Comparison of ENCODE assay signal across 1 cellular context in genomic region chr5:122165574-122166021, GRCh38.
TF ChIP-seq lines count a peak whose summit lies in the region.

No MANE protein-coding gene starts in this region.

TF ChIP-seq in K562, 482 proteins besides CTCF, POLR2A, EP300 and RAD21 (continued from another document):
- TF ChIP-seq AFF1 (IDR thresholded peaks at IDR 0.05; ENCODE audit: low read depth in 1 of 2, partially characterized antibody in 2 of 2), result no peak
- no peak for TF ChIP-seq KHSRP (IDR thresholded peaks at IDR 0.05)
- TF ChIP-seq NR4A1 (CRISPR knock-in tag; IDR thresholded peaks at IDR 0.05), result no peak
- TF ChIP-seq NR4A1 (tag; IDR thresholded peaks at IDR 0.05), result no peak
- TF ChIP-seq FOS (IDR thresholded peaks at IDR 0.05; ENCODE audit: extremely low read depth, insufficient read length), result no peak
- no peak for TF ChIP-seq ESRRB (CRISPR knock-in tag; IDR thresholded peaks at IDR 0.05; ENCODE audit: borderline replicate concordance)
- TF ChIP-seq ATF3 (IDR thresholded peaks at IDR 0.05), result peak; percentile 83
- no peak for TF ChIP-seq ATF3 (CRISPR knock-in tag; conservative IDR thresholded peaks at IDR 0.05)
- no peak for TF ChIP-seq CEBPG (CRISPR knock-in tag; IDR thresholded peaks at IDR 0.05)
- peak; percentile 83 to 85 for TF ChIP-seq CEBPG (tag; conservative IDR thresholded peaks at IDR 0.05 in 1 of 2, IDR thresholded peaks at IDR 0.05 in 1 of 2)
- no peak for TF ChIP-seq SIN3A (IDR thresholded peaks at IDR 0.05; ENCODE audit: borderline replicate concordance in 2 of 2, control insufficient read depth in 1 of 2, low read depth in 2 of 2, low read length in 2 of 2)
- TF ChIP-seq ATF4 (CRISPR knock-in tag; IDR thresholded peaks at IDR 0.05), result no peak
- TF ChIP-seq JUNB (CRISPR knock-in tag; conservative IDR thresholded peaks at IDR 0.05), result no peak
- TF ChIP-seq ZBTB43 (CRISPR knock-in tag; IDR thresholded peaks at IDR 0.05), result no peak
- no peak for TF ChIP-seq HNRNPL (IDR thresholded peaks at IDR 0.05; ENCODE audit: low read depth, low read length)
- peak; percentile 62 to 63; a peak in 2 of 4 replicates for TF ChIP-seq TRIM24 (IDR thresholded peaks at IDR 0.05)
- no peak for TF ChIP-seq CBFA2T3 (IDR thresholded peaks at IDR 0.05)
- peak; percentile 60 for TF ChIP-seq CEBPB (tag; IDR thresholded peaks at IDR 0.05)
- TF ChIP-seq ZNF140 (CRISPR knock-in tag; IDR thresholded peaks at IDR 0.05), result no peak
